Comparison of ENCODE assay signal across 24 cellular contexts in the genomic region with DNA sequence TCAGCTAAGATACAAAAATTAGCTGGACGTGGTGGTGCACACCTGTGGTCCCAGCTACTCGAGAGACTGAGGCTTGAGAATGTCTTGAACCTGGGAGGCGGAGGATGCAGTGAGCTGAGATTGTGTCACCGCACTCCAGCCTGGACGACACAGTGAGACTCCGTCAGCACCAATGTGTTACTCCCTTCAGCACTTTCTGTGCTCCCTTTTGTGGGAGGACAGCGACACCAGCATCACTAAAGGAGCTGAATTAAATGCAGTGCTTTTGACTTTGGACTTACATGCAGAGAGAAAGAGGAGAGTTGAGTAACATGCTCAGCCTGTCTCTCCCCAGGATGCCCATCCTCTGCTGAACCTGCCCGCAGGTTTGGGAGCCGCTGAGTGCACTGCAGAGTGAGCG.
DNase-seq lines count a peak whose midpoint lies in the region; ATAC-seq, FAIRE-seq and TF ChIP-seq lines count a peak whose summit lies in the region.
"Had no signal": no experiment of that assay in that cellular context is flagged by ENCODE, and none has a peak within 500 bp of the region (broad histone marks: within the 10 kb centered on the region; RNA-seq: fewer than 3 reads in every experiment).

No MANE protein-coding gene starts in this region.

- DNase-seq in activated CD8-positive, alpha-beta memory T cell treated with anti-CD3 and anti-CD28 coated beads for 24 hours: peak; percentile 37
- DNase-seq in activated CD8-positive, alpha-beta memory T cell treated with anti-CD3 and anti-CD28 coated beads, Interleukin-2, amount 10 ng/mL, durations not matched to agents 7 days and 5 days: no peak
- DNase-seq in cardiac muscle cell (ENCODE audit: low read depth in 1 of 2, low spot score in 1 of 2): no peak
- DNase-seq in right atrium auricular region (ENCODE audit: low spot score): no peak
- DNase-seq in HepG2 (ENCODE audit: low spot score): no peak
- DNase-seq in stimulated activated effector memory CD8-positive, alpha-beta T cell treated with anti-CD3 and anti-CD28 coated beads, Interleukin-12 subunit alpha, Interleukin-12 subunit beta, amount 100 ng/mL, for 72 hours (ENCODE audit: low spot score in 2 of 2): no peak
- DNase-seq: Caco-2; CD4-positive, CD25-positive, alpha-beta regulatory T cell; CD8-positive, alpha-beta T cell; DMS 273 treated with DMSO at 0.1 percent for 48 hours; DMS79; EL; GDM1; H9 had no signal

- WGBS in HepG2 (ENCODE audit: low lambda C conversion rate): 52% methylated on average over 8 of the region's 10 CpGs

- FAIRE-seq in HepG2 (lab: Jason Lieb, UNC): no peak
- FAIRE-seq: A204.1, GM12878, GM19239 had no signal

- H3K4me2 ChIP-seq in HepG2 (ENCODE audit: low read depth, low read length): no peak overlapping the region
- H3K4me2 ChIP-seq: BLaER1, GM23338 had no signal

- TF ChIP-seq POLR2A in HepG2 (IDR thresholded peaks at IDR 0.05; ENCODE audit: insufficient read depth in 1 of 2, low read depth in 2 of 2, low read length in 2 of 2): no peak

- no peak overlapping the region for H3K4me3 ChIP-seq in cardiac muscle cell
- no peak overlapping the region for H3K4me3 ChIP-seq in right atrium auricular region
- no peak overlapping the region for H3K4me3 ChIP-seq in HepG2 (replicated peaks in 1 of 3; ENCODE audit: insufficient read depth in 1 of 3, low read depth in 2 of 3, low read length in 3 of 3)
- H3K4me3 ChIP-seq: BLaER1, GM12878, GM23338 had no signal

- no peak overlapping the region for H3K4me3 Mint-ChIP-seq in activated CD8-positive, alpha-beta memory T cell treated with anti-CD3 and anti-CD28 coated beads, Interleukin-2, amount 10 ng/mL, durations not matched to agents 7 days and 5 days
- H3K4me3 Mint-ChIP-seq in stimulated activated effector memory CD8-positive, alpha-beta T cell treated with anti-CD3 and anti-CD28 coated beads, Interleukin-12 subunit alpha, Interleukin-12 subunit beta, amount 100 ng/mL, for 72 hours: no peak overlapping the region
- H3K4me3 Mint-ChIP-seq: B cell; CD4-positive, CD25-positive, alpha-beta regulatory T cell; CD8-positive, alpha-beta T cell; GM23338; H9 had no signal

- peaks cover 4% of the 10 kb centered on the region for H3K4me1 Mint-ChIP-seq in activated CD8-positive, alpha-beta memory T cell treated with anti-CD3 and anti-CD28 coated beads, Interleukin-2, amount 10 ng/mL, durations not matched to agents 7 days and 5 days
- H3K4me1 Mint-ChIP-seq in stimulated activated effector memory CD8-positive, alpha-beta T cell treated with anti-CD3 and anti-CD28 coated beads, Interleukin-12 subunit alpha, Interleukin-12 subunit beta, amount 100 ng/mL, for 72 hours: peaks cover 18% of the 10 kb centered on the region
- H3K4me1 Mint-ChIP-seq: GM23338 had no signal

- H3K27me3 ChIP-seq in cardiac muscle cell: no peaks in the 10 kb centered on the region
- no peaks in the 10 kb centered on the region for H3K27me3 ChIP-seq in right atrium auricular region
- no peaks in the 10 kb centered on the region for H3K27me3 ChIP-seq in HepG2 (ENCODE audit: control insufficient read depth in 1 of 2, insufficient read depth in 2 of 2, low read length in 2 of 2)
- H3K27me3 ChIP-seq: BLaER1 had no signal

- no peak overlapping the region for H3K9ac ChIP-seq in HepG2 (ENCODE audit: insufficient read depth, low read depth, low read length)
- H3K9ac ChIP-seq: BLaER1 had no signal

- no peak overlapping the region for H3K27ac Mint-ChIP-seq in activated CD8-positive, alpha-beta memory T cell treated with anti-CD3 and anti-CD28 coated beads, Interleukin-2, amount 10 ng/mL, durations not matched to agents 7 days and 5 days
- no peak overlapping the region for H3K27ac Mint-ChIP-seq in stimulated activated effector memory CD8-positive, alpha-beta T cell treated with anti-CD3 and anti-CD28 coated beads, Interleukin-12 subunit alpha, Interleukin-12 subunit beta, amount 100 ng/mL, for 72 hours
- H3K27ac Mint-ChIP-seq: B cell; CD4-positive, CD25-positive, alpha-beta regulatory T cell; CD8-positive, alpha-beta T cell; GM23338 had no signal

- no TSS peak for BruUV-seq in HepG2 (replicated peaks; lab: Mats Ljungman, UMichigan)

- no peaks in the 10 kb centered on the region for H3K79me2 ChIP-seq in HepG2 (ENCODE audit: insufficient read depth, low read length)

- no peak for TF ChIP-seq CTCF in cardiac muscle cell (IDR thresholded peaks at IDR 0.05; ENCODE audit: low read depth, low read length)
- no peak for TF ChIP-seq CTCF in right atrium auricular region (IDR thresholded peaks at IDR 0.05)
- peak; percentile 24 for TF ChIP-seq CTCF in HepG2 (CRISPR knock-in tag; IDR thresholded peaks at IDR 0.05)

- no peaks in the 10 kb centered on the region for H3K9me3 ChIP-seq in cardiac muscle cell (ENCODE audit: low read depth)
- H3K9me3 ChIP-seq in right atrium auricular region: no peaks in the 10 kb centered on the region
- no peaks in the 10 kb centered on the region for H3K9me3 ChIP-seq in HepG2 (ENCODE audit: low read length)
- H3K9me3 ChIP-seq: BLaER1, Caco-2 had no signal

- no peak for TF ChIP-seq RAD21 in HepG2 (CRISPR knock-in tag; IDR thresholded peaks at IDR 0.05)

- in situ Hi-C loops in HepG2 (cut with HindIII; ENCODE audit: extremely low pct_ligation_motif_present, low pct_unique_long_range_greater_than_20kb): no loop called here

- POLR2A ChIA-PET in HepG2 (lab: Yijun Ruan, JAX): no interaction called here

- CTCF ChIA-PET in activated CD8-positive, alpha-beta memory T cell treated with anti-CD3 and anti-CD28 coated beads, Interleukin-2, amount 10 ng/mL, durations not matched to agents 7 days and 5 days (lab: Charles Lee): no interaction called here
- CTCF ChIA-PET in HepG2 (lab: Yijun Ruan, JAX; ENCODE audit: low intra/inter-chr PET ratio, low total read pairs): no interaction called here

- H3K27me3 Mint-ChIP-seq in activated CD8-positive, alpha-beta memory T cell treated with anti-CD3 and anti-CD28 coated beads, Interleukin-2, amount 10 ng/mL, durations not matched to agents 7 days and 5 days: no peaks in the 10 kb centered on the region
- H3K27me3 Mint-ChIP-seq: B cell; CD4-positive, CD25-positive, alpha-beta regulatory T cell had no signal

- H3K27ac ChIP-seq in cardiac muscle cell (peak overlapping the region; percentile 68), right atrium auricular region (no peak overlapping the region), HepG2 (ENCODE audit: extremely low read length, insufficient read depth, low read length) (no peak overlapping the region)
- H3K27ac ChIP-seq: 22Rv1, BLaER1, C4-2B had no signal

- peaks cover 4% of the 10 kb centered on the region for H3K36me3 ChIP-seq in cardiac muscle cell
- peaks cover 5% of the 10 kb centered on the region for H3K36me3 ChIP-seq in right atrium auricular region
- H3K36me3 ChIP-seq in HepG2 (replicated peaks in 1 of 2; ENCODE audit: control insufficient read depth in 1 of 2, insufficient read depth in 2 of 2, low read length in 2 of 2): no peaks in the 10 kb centered on the region

- H3K4me1 ChIP-seq in cardiac muscle cell (ENCODE audit: low read depth) (no peaks in the 10 kb centered on the region), right atrium auricular region (peaks cover 0 to 38% of the 10 kb centered on the region in 2 donors), HepG2 (ENCODE audit: insufficient read depth, low read length) (0 out of 2 replicates have a peak, but pooled peaks cover 9% of the 10 kb centered on the region)
- H3K4me1 ChIP-seq: BLaER1 had no signal

- ATAC-seq in activated CD8-positive, alpha-beta memory T cell treated with anti-CD3 and anti-CD28 coated beads, Interleukin-2, amount 10 ng/mL, durations not matched to agents 7 days and 5 days: no peak
- ATAC-seq in HepG2 (peak; percentile 50; the same call in 2 of the 3 replicates), HG03039 (IDR thresholded peaks at IDR 0.05; ENCODE audit: unreplicated experiment) (no peak)
- ATAC-seq in stimulated activated effector memory CD8-positive, alpha-beta T cell treated with anti-CD3 and anti-CD28 coated beads, Interleukin-12 subunit alpha, Interleukin-12 subunit beta, amount 100 ng/mL, for 72 hours: no peak
- ATAC-seq: CD8-positive, alpha-beta T cell; GM12878; GM23338; HCT116 had no signal

- H2AFZ ChIP-seq in HepG2 (ENCODE audit: low read length): no peak overlapping the region
- H2AFZ ChIP-seq: GM23338 had no signal

- intact Hi-C loops in HepG2 (cut with micrococcal nuclease; ENCODE audit: unreplicated experiment): no loop called here

- no peaks in the 10 kb centered on the region for H3K36me3 Mint-ChIP-seq in activated CD8-positive, alpha-beta memory T cell treated with anti-CD3 and anti-CD28 coated beads, Interleukin-2, amount 10 ng/mL, durations not matched to agents 7 days and 5 days
- H3K36me3 Mint-ChIP-seq in stimulated activated effector memory CD8-positive, alpha-beta T cell treated with anti-CD3 and anti-CD28 coated beads, Interleukin-12 subunit alpha, Interleukin-12 subunit beta, amount 100 ng/mL, for 72 hours: no peaks in the 10 kb centered on the region

- no peak for TF ChIP-seq EP300 in HepG2 (IDR thresholded peaks at IDR 0.05; ENCODE audit: low read depth in 2 of 2, low read length in 2 of 2)
- no peak for TF ChIP-seq EP300 in HepG2 (CRISPR knock-in tag; IDR thresholded peaks at IDR 0.05; ENCODE audit: borderline replicate concordance)

- no peaks in the 10 kb centered on the region for H3K9me3 Mint-ChIP-seq in activated CD8-positive, alpha-beta memory T cell treated with anti-CD3 and anti-CD28 coated beads, Interleukin-2, amount 10 ng/mL, durations not matched to agents 7 days and 5 days (ENCODE audit: low read depth)
- no peaks in the 10 kb centered on the region for H3K9me3 Mint-ChIP-seq in stimulated activated effector memory CD8-positive, alpha-beta T cell treated with anti-CD3 and anti-CD28 coated beads, Interleukin-12 subunit alpha, Interleukin-12 subunit beta, amount 100 ng/mL, for 72 hours
- H3K9me3 Mint-ChIP-seq: CD4-positive, CD25-positive, alpha-beta regulatory T cell; CD8-positive, alpha-beta T cell; GM23338; H9 had no signal

- H4K20me1 ChIP-seq in HepG2 (ENCODE audit: insufficient read depth, low read length): no peaks in the 10 kb centered on the region

TF ChIP-seq in HepG2, 621 proteins besides CTCF, POLR2A, EP300 and RAD21:
- TF ChIP-seq, protein P1, sequence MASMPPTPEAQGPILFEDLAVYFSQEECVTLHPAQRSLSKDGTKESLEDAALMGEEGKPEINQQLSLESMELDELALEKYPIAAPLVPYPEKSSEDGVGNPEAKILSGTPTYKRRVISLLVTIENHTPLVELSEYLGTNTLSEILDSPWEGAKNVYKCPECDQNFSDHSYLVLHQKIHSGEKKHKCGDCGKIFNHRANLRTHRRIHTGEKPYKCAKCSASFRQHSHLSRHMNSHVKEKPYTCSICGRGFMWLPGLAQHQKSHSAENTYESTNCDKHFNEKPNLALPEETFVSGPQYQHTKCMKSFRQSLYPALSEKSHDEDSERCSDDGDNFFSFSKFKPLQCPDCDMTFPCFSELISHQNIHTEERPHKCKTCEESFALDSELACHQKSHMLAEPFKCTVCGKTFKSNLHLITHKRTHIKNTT (CRISPR knock-in tag; IDR thresholded peaks at IDR 0.05): no peak
- peak; percentile 34 for TF ChIP-seq STAG1 (CRISPR knock-in tag; IDR thresholded peaks at IDR 0.05)
- no peak for TF ChIP-seq TEAD3 (CRISPR knock-in tag; optimal IDR thresholded peaks at IDR 0.05; ENCODE audit: borderline replicate concordance)
- peak; percentile 35; the same call in 1 of the 2 replicates for TF ChIP-seq ZNF263 (CRISPR knock-in tag; IDR thresholded peaks at IDR 0.05)
- 0 out of 2 replicates have a peak, but pooled peaks have one; percentile 12 for TF ChIP-seq HNF4A (CRISPR knock-in tag; IDR thresholded peaks at IDR 0.05)
